9 cellular contexts compared by ENCODE assay signal in the genomic region with DNA sequence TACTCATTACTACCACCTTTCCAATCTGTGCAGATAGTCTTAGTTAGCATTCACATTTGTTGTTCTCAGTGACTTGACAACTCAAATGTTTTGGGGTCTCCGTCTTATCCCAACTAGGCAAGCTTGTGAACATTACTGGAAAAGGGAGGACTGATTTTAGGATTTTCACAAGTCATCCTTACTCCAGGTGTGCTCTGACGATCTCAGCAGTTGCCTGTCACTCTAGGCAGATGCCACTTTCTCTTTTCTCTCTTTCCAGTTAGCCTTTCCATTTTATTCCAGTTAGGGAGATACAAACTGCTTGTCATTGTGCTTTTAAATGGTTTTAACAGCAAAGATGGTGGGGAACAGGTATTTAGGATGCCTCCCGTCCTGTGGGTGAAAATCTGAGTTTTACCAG. TPM values are rescaled to one million over a fixed set of nuclear protein-coding genes. Genes with fewer than 3 reads are reported as not detected.
DNase-seq lines count a peak whose midpoint lies in the region; ATAC-seq, FAIRE-seq and TF ChIP-seq lines count a peak whose summit lies in the region.
"Had no signal": no experiment of that assay in that cellular context is flagged by ENCODE, and none has a peak within 500 bp of the region (broad histone marks: within the 10 kb centered on the region; RNA-seq: fewer than 3 reads in every experiment).

No MANE protein-coding gene starts in this region.

- H3K4me3 Mint-ChIP-seq in activated naive CD4-positive, alpha-beta T cell treated with anti-CD3 and anti-CD28 coated beads for 36 hours, result peak overlapping the region; percentile 99

- H3K4me1 ChIP-seq in GM12878 (ENCODE audit: control insufficient read depth, insufficient read depth, low read length), result peaks cover 3% of the 10 kb centered on the region; the same call in 1 of the 2 replicates
- H3K4me1 ChIP-seq in lung (ENCODE audit: control insufficient read depth in 2 of 2, insufficient read depth in 2 of 2, low read length in 2 of 2), result peaks cover 0 to 3% of the 10 kb centered on the region in 2 donors
- peaks cover 16 to 28% (median 19%) of the 10 kb centered on the region in 4 donors for H3K4me1 ChIP-seq in upper lobe of left lung

- no peak for TF ChIP-seq RAD21 in GM12878 (IDR thresholded peaks at IDR 0.05; ENCODE audit: insufficient read depth, low read depth, low read length)

- H3K27ac ChIP-seq in GM12878 (ENCODE audit: control insufficient read depth, insufficient read depth), result peak overlapping the region; percentile 86
- H3K27ac ChIP-seq in lung (ENCODE audit: low read depth in 1 of 2, low read length in 1 of 2), result peak overlapping the region in 1 of 2 donors; percentile 90
- peak overlapping the region in 2 of 4 donors; percentile 90 to 93 for H3K27ac ChIP-seq in upper lobe of left lung

- H3K27me3 Mint-ChIP-seq in activated naive CD4-positive, alpha-beta T cell treated with anti-CD3 and anti-CD28 coated beads for 36 hours (ENCODE audit: low read depth), result no peaks in the 10 kb centered on the region

- H3K27ac Mint-ChIP-seq in activated naive CD4-positive, alpha-beta T cell treated with anti-CD3 and anti-CD28 coated beads for 36 hours, result peak overlapping the region; percentile 99

- H4K20me1 ChIP-seq in GM12878 (ENCODE audit: control insufficient read depth, insufficient read depth), result no peaks in the 10 kb centered on the region

- H2AFZ ChIP-seq in GM12878 (ENCODE audit: control insufficient read depth, low read depth, low read length), result no peak overlapping the region

- SMC1A ChIA-PET in GM12878 (lab: Charles Lee; ENCODE audit: uncharacterized antibody, unreplicated experiment), result interaction anchor here (1.0 to 2.8 kb wide), 8 partner anchors 10 to 367 kb away, joined by 3 to 26 read pairs (median 4); partner anchors contain the start of genes DNAJC14, ESYT1, RPL41 and ZC3H10

- WGBS in GM12878 (ENCODE audit: insufficient coverage, insufficient replicate concordance, low lambda C conversion rate, missing lambda C conversion rate), result 2% methylated on average over 3 of the region's 3 CpGs
- WGBS in lung, 2 donors, result 24 to 34% methylated on average over 3 of the region's 3 CpGs
- WGBS in upper lobe of left lung, 2 donors, result 36 to 41% methylated on average over 3 of the region's 3 CpGs

- no peak for FAIRE-seq in GM12878 (lab: Jason Lieb, UNC)

- POLR2A ChIA-PET in GM12878 (lab: Charles Lee), result interaction anchor here (0.6 to 6.3 kb wide), 7 partner anchors 12 to 367 kb away, joined by 3 to 95 read pairs (median 4); partner anchors contain the start of genes RPL41 and ZC3H10

- CTCF ChIA-PET in activated naive CD4-positive, alpha-beta T cell treated with anti-CD3 and anti-CD28 coated beads for 36 hours (lab: Charles Lee), result interaction anchor here (0.6 to 3.0 kb wide), 5 partner anchors 10 to 84 kb away, joined by 3 to 18 read pairs (median 10); partner anchors contain the start of genes SMARCC2 and ZC3H10
- CTCF ChIA-PET in GM12878 (lab: Yijun Ruan, JAX), result interaction anchor here (0.9 to 4.0 kb wide), 15 partner anchors 10 to 389 kb away, joined by 3 to 25 read pairs (median 6); partner anchors contain the start of genes BLOC1S1, ESYT1, ORMDL2 and RPL41

- no TSS peak for BruUV-seq in GM12878 (replicated peaks; lab: Mats Ljungman, UMichigan)

- H3K9me3 Mint-ChIP-seq in activated naive CD4-positive, alpha-beta T cell treated with anti-CD3 and anti-CD28 coated beads for 36 hours, result no peaks in the 10 kb centered on the region

- peaks cover 9 to 32% of the 10 kb centered on the region in 2 experiments for H3K36me3 ChIP-seq in GM12878 (ENCODE audit: control insufficient read depth in 2 of 2, insufficient read depth in 2 of 2, low read length in 1 of 2)
- H3K36me3 ChIP-seq in lung (ENCODE audit: control insufficient read depth in 2 of 2, insufficient read depth in 2 of 2, low read length in 2 of 2), result peaks cover 13 to 23% of the 10 kb centered on the region in 2 donors
- peaks cover 28 to 43% (median 38%) of the 10 kb centered on the region in 4 donors for H3K36me3 ChIP-seq in upper lobe of left lung

- peaks cover 36% of the 10 kb centered on the region for H3K79me2 ChIP-seq in GM12878 (ENCODE audit: control insufficient read depth, insufficient read depth, low read length)

- ATAC-seq in GM12878 (no peak), lung (ENCODE audit: insufficient read depth, low FRiP score) (no peak), upper lobe of left lung (ENCODE audit: low FRiP score in 2 of 2) (no peak), GM19463 (IDR thresholded peaks at IDR 0.05; ENCODE audit: unreplicated experiment) (no peak)

- TF ChIP-seq CTCF in GM12878 (IDR thresholded peaks at IDR 0.05 in 2 of 3, conservative IDR thresholded peaks at IDR 0.05 in 1 of 3; ENCODE audit: control insufficient read depth in 2 of 3, extremely low read depth in 1 of 3, insufficient read depth in 1 of 3, low read depth in 3 of 3, low read length in 3 of 3) (no peak), lung (IDR thresholded peaks at IDR 0.05; ENCODE audit: control extremely low read depth, extremely low read depth) (no peak), upper lobe of left lung (IDR thresholded peaks at IDR 0.05) (no peak)

- no peak for DNase-seq in activated naive CD4-positive, alpha-beta T cell treated with anti-CD3 and anti-CD28 coated beads for 36 hours
- no peak for DNase-seq in activated naive CD4-positive, alpha-beta T cell treated with Interleukin-2 at 50 U/mL for 16 hours
- DNase-seq in GM12878 (ENCODE audit: low read depth, low spot score) (no peak), lung (ENCODE audit: low spot score) (no peak), upper lobe of left lung (no peak), NOMO-1 (lab: John Stamatoyannopoulos, UW; ENCODE audit: unreplicated experiment in 2 of 2) (no peak)
- no peak for DNase-seq in activated CD4-positive, alpha-beta T cell treated with anti-CD3 and anti-CD28 coated beads for 48 hours
- DNase-seq: DMS79 had no signal

- no peaks in the 10 kb centered on the region; a peak in 1 of 4 replicates for H3K27me3 ChIP-seq in GM12878 (replicated peaks in 1 of 2; ENCODE audit: control insufficient read depth in 2 of 2, insufficient read depth in 2 of 2, low read length in 1 of 2)
- H3K27me3 ChIP-seq in lung (ENCODE audit: control insufficient read depth, insufficient read depth), result no peaks in the 10 kb centered on the region
- no peaks in the 10 kb centered on the region for H3K27me3 ChIP-seq in upper lobe of left lung

- peak overlapping the region; percentile 95 for H3K9ac ChIP-seq in GM12878 (ENCODE audit: control insufficient read depth, insufficient read depth, low read length)

- in situ Hi-C loops in GM12878 (cut with MboI), result no loop called here

- no peaks in the 10 kb centered on the region for H3K9me3 ChIP-seq in GM12878 (replicated peaks; ENCODE audit: control insufficient read depth, insufficient read depth, low read length)
- H3K9me3 ChIP-seq in lung (ENCODE audit: control insufficient read depth in 2 of 2, insufficient read depth in 1 of 2, low read length in 1 of 2), result no peaks in the 10 kb centered on the region
- no peaks in the 10 kb centered on the region for H3K9me3 ChIP-seq in upper lobe of left lung

- TF ChIP-seq POLR2A in GM12878 (IDR thresholded peaks at IDR 0.05; ENCODE audit: low read depth, low read length) (no peak), upper lobe of left lung (IDR thresholded peaks at IDR 0.05) (no peak)

- no peak for TF ChIP-seq EP300 in GM12878 (IDR thresholded peaks at IDR 0.05; ENCODE audit: borderline replicate concordance in 1 of 2, control insufficient read depth in 1 of 2, low read depth in 2 of 2, low read length in 2 of 2)
- no peak for TF ChIP-seq EP300 in upper lobe of left lung (IDR thresholded peaks at IDR 0.05)

- H3K4me2 ChIP-seq in GM12878 (ENCODE audit: control insufficient read depth, insufficient read depth), result peak overlapping the region; percentile 91

- RAD21 ChIA-PET in GM12878 (lab: Charles Lee; ENCODE audit: unreplicated experiment), result interaction anchor here (0.6 to 3.5 kb wide), 7 partner anchors 10 to 367 kb away, joined by 4 to 30 read pairs (median 12); partner anchors contain the start of genes RPL41, SUOX and ZC3H10

- intact Hi-C loops in activated naive CD4-positive, alpha-beta T cell treated with anti-CD3 and anti-CD28 coated beads for 36 hours (cut with micrococcal nuclease), result loop anchor here (2.0 kb wide), 1 partner anchor 23 kb away; the partner anchor contains the start of gene ESYT1
- intact Hi-C loops in GM12878 (cut with micrococcal nuclease; ENCODE audit: unreplicated experiment), result loop anchor here (2.0 kb wide), 1 partner anchor 177 kb away; no protein-coding TSS in a partner anchor

- peaks cover 52% of the 10 kb centered on the region for H3K36me3 Mint-ChIP-seq in activated naive CD4-positive, alpha-beta T cell treated with anti-CD3 and anti-CD28 coated beads for 36 hours (ENCODE audit: low read depth)

- peaks cover 38% of the 10 kb centered on the region for H3K4me1 Mint-ChIP-seq in activated naive CD4-positive, alpha-beta T cell treated with anti-CD3 and anti-CD28 coated beads for 36 hours (ENCODE audit: low read depth)

- peak overlapping the region; percentile 97 for H3K4me3 ChIP-seq in GM12878
- peak overlapping the region; percentile 72 for H3K4me3 ChIP-seq in lung
- H3K4me3 ChIP-seq in upper lobe of left lung, result peak overlapping the region in 3 of 4 donors; percentile 76 to 99 (median 81)

RNA-seq across cellular contexts. Expression of gene PA2G4, which starts 1.1 kb away (rescaled TPM):
- total RNA-seq in activated naive CD4-positive, alpha-beta T cell treated with anti-CD3 and anti-CD28 coated beads for 36 hours, result 100 to 1,000 TPM; 398 to 411 TPM
- 132 and 137 TPM in 2 replicates for total RNA-seq in GM12878 (2013; cell fraction: nucleolus; rRNA removed)
- 355 and 400 TPM in 2 replicates for total RNA-seq in GM12878 (2014; rRNA removed)
- 410 and 430 TPM in 2 replicates for total RNA-seq in GM12878 (2014; rRNA removed; fragmentation: Illumina TruSeq; extraction: Trizol)
- 277 and 280 TPM in 2 replicates for total RNA-seq in GM12878 (2021)
- polyA plus RNA-seq in GM12878 (2011; ENCODE audit: low read depth), result 129 TPM
- polyA plus RNA-seq in GM12878 (2011; rRNA removed), result 468 and 540 TPM in 2 replicates
- 237 and 291 TPM in 2 replicates for polyA plus RNA-seq in GM12878 (2011; cell fraction: cytosol; rRNA removed)
- polyA plus RNA-seq in GM12878 (2011; cell fraction: nucleus; rRNA removed), result 259 and 303 TPM in 2 replicates
- 171 and 173 TPM in 2 replicates for polyA plus RNA-seq in GM12878 (2012)
- polyA plus RNA-seq in GM12878 (2014; fragmentation: Illumina TruSeq; extraction: Trizol), result 491 and 563 TPM in 2 replicates
- 100 to 1,000 TPM; 148 to 215 TPM for polyA plus RNA-seq in GM12878 (2014; fragmentation: Nextera tagmentation; extraction: Ambion mirVana)
- 383 and 415 TPM in 2 replicates for polyA plus RNA-seq in GM12878 (2014; rRNA removed)
- polyA plus RNA-seq in GM12878 (2016; fragmentation: Nextera tagmentation; extraction: Ambion mirVana), result 100 to 1,000 TPM; 498 to 514 TPM
- polyA minus RNA-seq in GM12878 (2011; rRNA and poly(A)+ RNA removed), result 158 and 227 TPM in 2 replicates
- polyA minus RNA-seq in GM12878 (2011; cell fraction: cytosol; rRNA and poly(A)+ RNA removed), result 72.6 and 96.4 TPM in 2 replicates
- polyA minus RNA-seq in GM12878 (2011; cell fraction: nucleus; rRNA and poly(A)+ RNA removed), result 54.6 and 85.4 TPM in 2 replicates
- total RNA-seq in lung, result 10 to 100 TPM; 80.2 to 81.3 TPM
- 100 to 1,000 TPM in 1 of 2 donors, 10 to 100 TPM in 1; 97.6 to 137 TPM for polyA plus RNA-seq in lung
- 100 to 1,000 TPM in 1 of 6 donors, 10 to 100 TPM in 5; 36.7 to 103 (median 70.7) TPM for total RNA-seq in upper lobe of left lung

RNA-seq across cellular contexts. Expression of gene RPL41, which starts 10.9 kb away (rescaled TPM):
- total RNA-seq in activated naive CD4-positive, alpha-beta T cell treated with anti-CD3 and anti-CD28 coated beads for 36 hours, result 1,000 to 10,000 TPM; 5,971 to 6,299 TPM
- 334 and 462 TPM in 2 replicates for total RNA-seq in GM12878 (2013; cell fraction: nucleolus; rRNA removed)
- total RNA-seq in GM12878 (2014; rRNA removed), result 6,008 and 6,605 TPM in 2 replicates
- total RNA-seq in GM12878 (2014; rRNA removed; fragmentation: Illumina TruSeq; extraction: Trizol), result 7,047 and 7,337 TPM in 2 replicates
- total RNA-seq in GM12878 (2021), result 5,267 and 5,474 TPM in 2 replicates
- polyA plus RNA-seq in GM12878 (2011; ENCODE audit: low read depth), result 10,100 TPM
- polyA plus RNA-seq in GM12878 (2011; rRNA removed), result 14,787 and 15,000 TPM in 2 replicates
- polyA plus RNA-seq in GM12878 (2011; cell fraction: cytosol; rRNA removed), result 17,621 and 20,103 TPM in 2 replicates
- polyA plus RNA-seq in GM12878 (2011; cell fraction: nucleus; rRNA removed), result 5,313 and 5,539 TPM in 2 replicates
- polyA plus RNA-seq in GM12878 (2012), result 10,955 and 14,767 TPM in 2 replicates
- polyA plus RNA-seq in GM12878 (2014; fragmentation: Illumina TruSeq; extraction: Trizol), result 9,589 and 10,255 TPM in 2 replicates
- over 10,000 TPM; 18,805 to 19,112 TPM for polyA plus RNA-seq in GM12878 (2014; fragmentation: Nextera tagmentation; extraction: Ambion mirVana)
- 7,850 and 8,961 TPM in 2 replicates for polyA plus RNA-seq in GM12878 (2014; rRNA removed)
- polyA plus RNA-seq in GM12878 (2016; fragmentation: Nextera tagmentation; extraction: Ambion mirVana), result 1,000 to 10,000 TPM; 4,144 to 4,477 TPM
- polyA minus RNA-seq in GM12878 (2011; rRNA and poly(A)+ RNA removed), result 2,516 and 2,593 TPM in 2 replicates
- 1,044 and 1,084 TPM in 2 replicates for polyA minus RNA-seq in GM12878 (2011; cell fraction: cytosol; rRNA and poly(A)+ RNA removed)
- polyA minus RNA-seq in GM12878 (2011; cell fraction: nucleus; rRNA and poly(A)+ RNA removed), result 306 and 308 TPM in 2 replicates
- total RNA-seq in lung, result 1,000 to 10,000 TPM; 1,569 to 3,132 TPM
- polyA plus RNA-seq in lung, result 1,000 to 10,000 TPM; 4,690 to 5,737 TPM
- 1,000 to 10,000 TPM; 1,377 to 3,349 (median 3,110) TPM for total RNA-seq in upper lobe of left lung

RNA-seq across cellular contexts. Expression of gene ZC3H10, which starts 12.6 kb away (rescaled TPM):
- 1 to 10 TPM; 6.4 to 6.6 TPM for total RNA-seq in activated naive CD4-positive, alpha-beta T cell treated with anti-CD3 and anti-CD28 coated beads for 36 hours
- total RNA-seq in GM12878 (2013; cell fraction: nucleolus; rRNA removed), result 17.6 and 18.6 TPM in 2 replicates
- total RNA-seq in GM12878 (2014; rRNA removed) (4.2 and 4.4 TPM in 2 replicates), GM12878 (2014; rRNA removed; fragmentation: Illumina TruSeq; extraction: Trizol) (4.3 TPM in 2 replicates), GM12878 (2021) (6.4 and 7.0 TPM in 2 replicates), lung (1 to 10 TPM; 2.5 to 7.9 TPM), upper lobe of left lung (10 to 100 TPM in 2 of 6 donors, 1 to 10 TPM in 4; 2.1 to 22.0 (median 6.4) TPM)
- 0.56 TPM for polyA plus RNA-seq in GM12878 (2011; ENCODE audit: low read depth)
- polyA plus RNA-seq in GM12878 (2011; rRNA removed) (1.3 and 1.8 TPM in 2 replicates), GM12878 (2014; fragmentation: Illumina TruSeq; extraction: Trizol) (1.8 and 2.6 TPM in 2 replicates), GM12878 (2014; fragmentation: Nextera tagmentation; extraction: Ambion mirVana) (under 1 TPM; 0.56 to 0.75 TPM), GM12878 (2014; rRNA removed) (3.2 and 4.0 TPM in 2 replicates), GM12878 (2016; fragmentation: Nextera tagmentation; extraction: Ambion mirVana) (1 to 10 TPM; 3.3 to 4.2 TPM), lung (1 to 10 TPM; 3.1 to 3.5 TPM)
- polyA plus RNA-seq in GM12878 (2011; cell fraction: cytosol; rRNA removed), result 1.3 and 1.7 TPM in 2 replicates
- polyA plus RNA-seq in GM12878 (2011; cell fraction: nucleus; rRNA removed), result 4.7 and 5.0 TPM in 2 replicates
- polyA plus RNA-seq in GM12878 (2012), result 0.89 and 1.4 TPM in 2 replicates
- polyA minus RNA-seq in GM12878 (2011; rRNA and poly(A)+ RNA removed), result 11.3 and 12.2 TPM in 2 replicates
- polyA minus RNA-seq in GM12878 (2011; cell fraction: cytosol; rRNA and poly(A)+ RNA removed), result 2.3 and 2.7 TPM in 2 replicates
- 19.3 and 28.1 TPM in 2 replicates for polyA minus RNA-seq in GM12878 (2011; cell fraction: nucleus; rRNA and poly(A)+ RNA removed)

RNA-seq across cellular contexts. Expression of gene ESYT1, which starts 22.6 kb away (rescaled TPM):
- total RNA-seq in activated naive CD4-positive, alpha-beta T cell treated with anti-CD3 and anti-CD28 coated beads for 36 hours, result 10 to 100 TPM; 87.4 to 88.9 TPM
- 75.5 and 88.1 TPM in 2 replicates for total RNA-seq in GM12878 (2013; cell fraction: nucleolus; rRNA removed)
- total RNA-seq in GM12878 (2014; rRNA removed), result 86.6 and 105 TPM in 2 replicates
- 47.5 and 49.9 TPM in 2 replicates for total RNA-seq in GM12878 (2014; rRNA removed; fragmentation: Illumina TruSeq; extraction: Trizol)
- 84.1 and 92.9 TPM in 2 replicates for total RNA-seq in GM12878 (2021)
- polyA plus RNA-seq in GM12878 (2011; ENCODE audit: low read depth), result 45.0 TPM
- polyA plus RNA-seq in GM12878 (2011; rRNA removed), result 35.8 and 84.4 TPM in 2 replicates
- 74.3 and 108 TPM in 2 replicates for polyA plus RNA-seq in GM12878 (2011; cell fraction: cytosol; rRNA removed)
- polyA plus RNA-seq in GM12878 (2011; cell fraction: nucleus; rRNA removed), result 130 and 135 TPM in 2 replicates
- polyA plus RNA-seq in GM12878 (2012), result 45.5 and 54.9 TPM in 2 replicates
- 61.3 and 120 TPM in 2 replicates for polyA plus RNA-seq in GM12878 (2014; fragmentation: Illumina TruSeq; extraction: Trizol)
- polyA plus RNA-seq in GM12878 (2014; fragmentation: Nextera tagmentation; extraction: Ambion mirVana), result 10 to 100 TPM; 55.6 to 57.9 TPM
- polyA plus RNA-seq in GM12878 (2014; rRNA removed), result 58.2 and 70.6 TPM in 2 replicates
- polyA plus RNA-seq in GM12878 (2016; fragmentation: Nextera tagmentation; extraction: Ambion mirVana), result 10 to 100 TPM; 89.7 to 96.6 TPM
- 94.9 and 103 TPM in 2 replicates for polyA minus RNA-seq in GM12878 (2011; rRNA and poly(A)+ RNA removed)
- 52.5 and 60.8 TPM in 2 replicates for polyA minus RNA-seq in GM12878 (2011; cell fraction: cytosol; rRNA and poly(A)+ RNA removed)
- polyA minus RNA-seq in GM12878 (2011; cell fraction: nucleus; rRNA and poly(A)+ RNA removed), result 45.0 and 55.4 TPM in 2 replicates
- 100 to 1,000 TPM in 1 of 2 donors, 10 to 100 TPM in 1; 57.4 to 131 TPM for total RNA-seq in lung
- polyA plus RNA-seq in lung, result 10 to 100 TPM; 23.5 to 71.0 TPM
- total RNA-seq in upper lobe of left lung, result 100 to 1,000 TPM in 5 of 6 donors, 10 to 100 TPM in 1; 73.9 to 132 (median 112) TPM

RNA-seq across cellular contexts. Expression of gene ERBB3, which starts 25.5 kb away (rescaled TPM):
- 1 to 10 TPM; 1.0 to 1.9 TPM for total RNA-seq in activated naive CD4-positive, alpha-beta T cell treated with anti-CD3 and anti-CD28 coated beads for 36 hours
- total RNA-seq in GM12878 (2013; cell fraction: nucleolus; rRNA removed), result not detected in 2 replicates
- total RNA-seq in GM12878 (2014; rRNA removed) (not detected in 2 replicates), GM12878 (2014; rRNA removed; fragmentation: Illumina TruSeq; extraction: Trizol) (0.04 TPM in 1 of 2 replicates, not detected in the other), GM12878 (2021) (0.58 and 0.72 TPM in 2 replicates), lung (100 to 1,000 TPM in 1 of 2 donors, 10 to 100 TPM in 1; 67.9 to 191 TPM), upper lobe of left lung (100 to 1,000 TPM in 3 of 6 donors, 10 to 100 TPM in 3; 56.8 to 171 (median 101) TPM)
- polyA plus RNA-seq in GM12878 (2011; ENCODE audit: low read depth), result not detected
- polyA plus RNA-seq in GM12878 (2011; rRNA removed) (not detected in 2 replicates), GM12878 (2014; fragmentation: Illumina TruSeq; extraction: Trizol) (0.03 and 0.08 TPM in 2 replicates), GM12878 (2014; fragmentation: Nextera tagmentation; extraction: Ambion mirVana) (under 1 TPM in 1 of 2 experiments, not detected in 1; 0.08 TPM), GM12878 (2014; rRNA removed) (0.03 and 0.04 TPM in 2 replicates), GM12878 (2016; fragmentation: Nextera tagmentation; extraction: Ambion mirVana) (not detected), lung (10 to 100 TPM; 31.4 to 52.3 TPM)
- not detected in 2 replicates for polyA plus RNA-seq in GM12878 (2011; cell fraction: cytosol; rRNA removed)
- polyA plus RNA-seq in GM12878 (2011; cell fraction: nucleus; rRNA removed), result not detected in 2 replicates
- 0.15 and 0.17 TPM in 2 replicates for polyA plus RNA-seq in GM12878 (2012)
- not detected in 2 replicates for polyA minus RNA-seq in GM12878 (2011; rRNA and poly(A)+ RNA removed)
- polyA minus RNA-seq in GM12878 (2011; cell fraction: cytosol; rRNA and poly(A)+ RNA removed), result not detected in 2 replicates
- not detected in 2 replicates for polyA minus RNA-seq in GM12878 (2011; cell fraction: nucleus; rRNA and poly(A)+ RNA removed)
